8 cellular contexts compared by ENCODE assay signal in the genomic region with DNA sequence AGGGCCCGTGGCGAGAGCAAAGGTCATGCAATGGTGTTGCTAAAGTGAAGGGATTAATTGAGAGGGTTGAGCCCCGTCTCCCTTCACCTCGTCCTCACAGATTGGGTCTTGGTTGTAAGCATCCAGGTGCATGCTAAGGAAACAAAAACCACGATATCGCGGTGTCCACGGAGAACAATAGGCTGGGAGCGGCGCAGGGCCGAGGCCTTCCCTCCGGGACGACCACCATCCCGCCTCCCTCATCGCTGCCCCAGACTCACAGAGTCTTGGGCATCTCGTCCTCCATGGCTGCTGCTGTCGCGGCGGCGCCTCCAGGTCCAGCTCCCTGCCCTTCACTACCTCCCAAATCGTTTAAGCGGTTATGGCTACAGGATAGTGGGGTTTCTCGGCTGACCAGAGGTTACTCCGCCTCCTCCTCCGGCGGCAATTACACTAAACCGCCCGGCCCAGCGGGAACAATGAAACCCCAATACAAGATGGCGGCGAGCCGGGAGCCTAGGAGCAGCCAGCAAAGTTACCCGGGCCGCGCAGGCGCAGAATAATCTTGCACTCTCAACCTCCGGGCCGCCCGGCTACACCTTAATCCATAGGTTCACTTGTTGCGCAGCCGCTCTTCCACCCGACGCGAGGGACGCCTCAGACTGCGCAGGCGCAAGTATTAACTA. TPM values are rescaled to one million over a fixed set of nuclear protein-coding genes. Genes with fewer than 3 reads are reported as not detected.
DNase-seq lines count a peak whose midpoint lies in the region; ATAC-seq and TF ChIP-seq lines count a peak whose summit lies in the region.

A gene with protein sequence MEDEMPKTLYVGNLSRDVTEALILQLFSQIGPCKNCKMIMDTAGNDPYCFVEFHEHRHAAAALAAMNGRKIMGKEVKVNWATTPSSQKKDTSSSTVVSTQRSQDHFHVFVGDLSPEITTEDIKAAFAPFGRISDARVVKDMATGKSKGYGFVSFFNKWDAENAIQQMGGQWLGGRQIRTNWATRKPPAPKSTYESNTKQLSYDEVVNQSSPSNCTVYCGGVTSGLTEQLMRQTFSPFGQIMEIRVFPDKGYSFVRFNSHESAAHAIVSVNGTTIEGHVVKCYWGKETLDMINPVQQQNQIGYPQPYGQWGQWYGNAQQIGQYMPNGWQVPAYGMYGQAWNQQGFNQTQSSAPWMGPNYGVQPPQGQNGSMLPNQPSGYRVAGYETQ (minus strand): TSS at position 484 of the 665 bp plus-strand sequence. CDS start 198 bp downstream, at position 286.

- no peaks in the 10 kb centered on the region for H3K9me2 ChIP-seq in SU-DHL-6 (replicated peaks; ENCODE audit: insufficient read depth, low read length)

- H3K27me3 ChIP-seq in SU-DHL-6 (ENCODE audit: low read length) = no peaks in the 10 kb centered on the region
- no peaks in the 10 kb centered on the region for H3K27me3 ChIP-seq in parathyroid adenoma (ENCODE audit: control insufficient read depth, insufficient read depth, low read length)
- H3K27me3 ChIP-seq in tibial nerve = no peaks in the 10 kb centered on the region

- TF ChIP-seq CTCF in SU-DHL-6 (IDR thresholded peaks at IDR 0.05; ENCODE audit: insufficient read depth, low read length, poor library complexity, severe bottlenecking) (no peak), parathyroid adenoma (IDR thresholded peaks at IDR 0.05) (no peak), tibial nerve (IDR thresholded peaks at IDR 0.05) (peak in 2 of 5 experiments; percentile 10 to 30)

- peaks cover 16% of the 10 kb centered on the region for H3F3A ChIP-seq in SU-DHL-6 (ENCODE audit: insufficient read depth)

- H3K79me2 ChIP-seq in SU-DHL-6 (ENCODE audit: insufficient read depth, low read length) = peaks cover 51% of the 10 kb centered on the region
- peaks cover 24% of the 10 kb centered on the region for H3K79me2 ChIP-seq in parathyroid adenoma

- H3K4me1 ChIP-seq in parathyroid adenoma = peaks cover 2% of the 10 kb centered on the region
- peaks cover 0 to 40% (median 12%) of the 10 kb centered on the region in 4 donors for H3K4me1 ChIP-seq in tibial nerve

- H3K27ac Mint-ChIP-seq in activated naive CD8-positive, alpha-beta T cell treated with anti-CD3 and anti-CD28 coated beads, Interleukin-2, amount 10 ng/mL, durations not matched to agents 7 days and 5 days = peak within 1 kb of the TSS; percentile 99

- H3K27me3 Mint-ChIP-seq in activated naive CD8-positive, alpha-beta T cell treated with anti-CD3 and anti-CD28 coated beads, Interleukin-2, amount 10 ng/mL, durations not matched to agents 7 days and 5 days = no peaks in the 10 kb centered on the region

- H3K4me1 Mint-ChIP-seq in activated naive CD8-positive, alpha-beta T cell treated with anti-CD3 and anti-CD28 coated beads, Interleukin-2, amount 10 ng/mL, durations not matched to agents 7 days and 5 days = peaks cover 21% of the 10 kb centered on the region

- intact Hi-C loops in Right ventricle myocardium superior (cut with DNase I) = loop anchor here (5.0 kb wide), 1 partner anchor 44 kb away; a partner anchor contains a TSS

- H4K20me1 ChIP-seq in SU-DHL-6 (ENCODE audit: low read depth, low read length) = 0 out of 2 replicates have a peak, but pooled peaks cover 3% of the 10 kb centered on the region

- peak; percentile 96 for ATAC-seq in HG02678 (IDR thresholded peaks at IDR 0.05; ENCODE audit: unreplicated experiment)
- ATAC-seq in activated naive CD8-positive, alpha-beta T cell treated with anti-CD3 and anti-CD28 coated beads, Interleukin-2, amount 10 ng/mL, durations not matched to agents 7 days and 5 days (ENCODE audit: low read depth) = peak; percentile 99
- ATAC-seq in Right ventricle myocardium superior (ENCODE audit: poor library complexity) = peak; percentile 98

- peak within 1 kb of the TSS; percentile 98 for H3K4me2 ChIP-seq in SU-DHL-6 (ENCODE audit: low read depth, low read length, poor library complexity, severe bottlenecking)
- H3K4me2 ChIP-seq in parathyroid adenoma (ENCODE audit: low read length) = peak within 1 kb of the TSS; percentile 88

- peak within 1 kb of the TSS; percentile 99 for H3K4me3 Mint-ChIP-seq in activated naive CD8-positive, alpha-beta T cell treated with anti-CD3 and anti-CD28 coated beads, Interleukin-2, amount 10 ng/mL, durations not matched to agents 7 days and 5 days

- H3K36me3 Mint-ChIP-seq in activated naive CD8-positive, alpha-beta T cell treated with anti-CD3 and anti-CD28 coated beads, Interleukin-2, amount 10 ng/mL, durations not matched to agents 7 days and 5 days = peaks cover 8% of the 10 kb centered on the region

- TF ChIP-seq EP300 in tibial nerve (IDR thresholded peaks at IDR 0.05) = peak in 1 of 2 donors; percentile 89

- POLR2A ChIA-PET in activated naive CD8-positive, alpha-beta T cell treated with anti-CD3 and anti-CD28 coated beads, Interleukin-2, amount 10 ng/mL, durations not matched to agents 7 days and 5 days (lab: Charles Lee) = interaction anchor here (1.0 to 3.3 kb wide), 3 partner anchors 10 to 45 kb away, joined by 4 to 20 read pairs (median 14); a partner anchor contains a TSS

- H3K9me3 ChIP-seq in SU-DHL-6 (ENCODE audit: insufficient read depth, low read length) = no peaks in the 10 kb centered on the region
- H3K9me3 ChIP-seq in parathyroid adenoma (ENCODE audit: control insufficient read depth, low read length) = no peaks in the 10 kb centered on the region
- H3K9me3 ChIP-seq in tibial nerve = no peaks in the 10 kb centered on the region

- peak; percentile 98 for DNase-seq in NCI-H128 (lab: John Stamatoyannopoulos, UW; ENCODE audit: unreplicated experiment)
- DNase-seq in activated naive CD8-positive, alpha-beta T cell treated with anti-CD3 and anti-CD28 coated beads, Interleukin-2, amount 10 ng/mL, durations not matched to agents 7 days and 5 days = peak; percentile 97
- DNase-seq in Right ventricle myocardium superior = peak; percentile 99
- peak; percentile 95 to 97 for DNase-seq in tibial nerve (ENCODE audit: low spot score in 2 of 2)

- H3K9me3 Mint-ChIP-seq in activated naive CD8-positive, alpha-beta T cell treated with anti-CD3 and anti-CD28 coated beads, Interleukin-2, amount 10 ng/mL, durations not matched to agents 7 days and 5 days = no peaks in the 10 kb centered on the region

- H2AFZ ChIP-seq in SU-DHL-6 (ENCODE audit: low read depth, low read length, severe bottlenecking) = peak within 1 kb of the TSS; percentile 83
- H2AFZ ChIP-seq in parathyroid adenoma = peak within 1 kb of the TSS; percentile 87

- H3K27ac ChIP-seq in SU-DHL-6 (ENCODE audit: low read depth, low read length) (peak within 1 kb of the TSS; percentile 82), parathyroid adenoma (peak within 1 kb of the TSS; percentile 93), tibial nerve (peak within 1 kb of the TSS; percentile 91 to 99 (median 96))

- peak within 1 kb of the TSS; percentile 89 for H3K4me3 ChIP-seq in SU-DHL-6 (ENCODE audit: insufficient read depth, low read length, poor library complexity, severe bottlenecking)
- H3K4me3 ChIP-seq in parathyroid adenoma (ENCODE audit: low read depth, low read length) = peak within 1 kb of the TSS; percentile 79
- H3K4me3 ChIP-seq in tibial nerve = peak within 1 kb of the TSS; percentile 73 to 92 (median 80)

- H3K9ac ChIP-seq in SU-DHL-6 (ENCODE audit: low read length) = peak within 1 kb of the TSS; percentile 91
- peak within 1 kb of the TSS; percentile 15 for H3K9ac ChIP-seq in parathyroid adenoma

- H3K36me3 ChIP-seq in SU-DHL-6 (ENCODE audit: low read length) (no peaks in the 10 kb centered on the region; the same call in 1 of the 2 replicates), parathyroid adenoma (ENCODE audit: control insufficient read depth, insufficient read depth, low read length) (no peaks in the 10 kb centered on the region), tibial nerve (no peaks in the 10 kb centered on the region)

- TF ChIP-seq POLR2A in GM10847 (IDR thresholded peaks at IDR 0.05; ENCODE audit: extremely low read depth, insufficient read length) = peak; percentile 80
- TF ChIP-seq POLR2A in tibial nerve (IDR thresholded peaks at IDR 0.05) = peak; percentile 28 to 83

- 1 to 2% methylated on average over 33 to 34 of the region's 47 CpGs for WGBS in tibial nerve, 2 donors

RNA-seq across cellular contexts. Expression of the gene that starts here (rescaled TPM):
- total RNA-seq in activated naive CD8-positive, alpha-beta T cell treated with anti-CD3 and anti-CD28 coated beads, Interleukin-2, amount 10 ng/mL, durations not matched to agents 7 days and 5 days = 100 to 1,000 TPM; 160 TPM
- 44.3 TPM for total RNA-seq in Right ventricle myocardium superior
- 100 to 1,000 TPM in 2 of 4 donors, 10 to 100 TPM in 2; 74.1 to 141 (median 106) TPM for total RNA-seq in tibial nerve

Comparison
In these comparisons a context has a peak if more than half of its experiments do, and no peak if none do; other contexts are left out.
1. Peak in every context shown above with its lines: DNase-seq, ATAC-seq, H3K4me3 ChIP-seq and H3K27ac ChIP-seq.